ENCODE assay signal across 21 cellular contexts in genomic region chr21:28904961-28905435, GRCh38.
"Had no signal": no experiment of that assay in that cellular context is flagged by ENCODE, and none has a peak within 500 bp of the region (broad histone marks: within the 10 kb centered on the region; RNA-seq: fewer than 3 reads in every experiment).

No MANE protein-coding gene starts in this region.

- H3K4me1 ChIP-seq: heart left ventricle, sigmoid colon, spleen had no signal

- H3K4me1 Mint-ChIP-seq: memory B cell; naive B cell; stimulated activated naive B cell treated with anti-CD40 and anti-IgM and Interleukin-4, amounts not matched to agents 10 μg/mL and 1 μg/mL and 100 μg/mL, for 72 hours had no signal

- H3K27ac ChIP-seq: brain microvascular endothelial cell, coronary artery, gastroesophageal sphincter, heart left ventricle, ovary, sigmoid colon, spleen, WERI-Rb-1 had no signal

- H3K36me3 ChIP-seq: brain microvascular endothelial cell, gastroesophageal sphincter, heart left ventricle, ovary, sigmoid colon, spleen, WERI-Rb-1 had no signal

- H3K27me3 ChIP-seq: brain microvascular endothelial cell, gastroesophageal sphincter, heart left ventricle, ovary, sigmoid colon, spleen had no signal

- H3K4me3 Mint-ChIP-seq: activated T-cell treated with anti-CD3 and anti-CD28 coated beads, Interleukin-2, amount 50 U/mL, for 72 hours; memory B cell; naive B cell; stimulated activated naive B cell treated with anti-CD40 and anti-IgM and Interleukin-4, amounts not matched to agents 10 μg/mL and 1 μg/mL and 100 μg/mL, for 72 hours had no signal

- ATAC-seq: activated T-cell treated with anti-CD3 and anti-CD28 coated beads, Interleukin-2, amount 50 U/mL, for 72 hours; gastroesophageal sphincter; heart left ventricle; stimulated activated naive B cell treated with anti-CD40 and anti-IgM and Interleukin-4, amounts not matched to agents 10 μg/mL and 1 μg/mL and 100 μg/mL, for 72 hours had no signal

- H3K27ac Mint-ChIP-seq: activated T-cell treated with anti-CD3 and anti-CD28 coated beads, Interleukin-2, amount 50 U/mL, for 72 hours; memory B cell; naive B cell; stimulated activated naive B cell treated with anti-CD40 and anti-IgM and Interleukin-4, amounts not matched to agents 10 μg/mL and 1 μg/mL and 100 μg/mL, for 72 hours had no signal

- H3K36me3 Mint-ChIP-seq: memory B cell had no signal

- DNase-seq: activated CD4-positive, alpha-beta T cell treated with anti-CD3 and anti-CD28 coated beads for 1 hour; activated CD8-positive, alpha-beta memory T cell treated with anti-CD3 and anti-CD28 coated beads for 24 hours; activated CD8-positive, alpha-beta memory T cell treated with anti-CD3 and anti-CD28 coated beads, Interleukin-2, amount 50 U/mL, for 48 hours; activated effector memory CD4-positive, alpha-beta T cell treated with anti-CD3 and anti-CD28 coated beads, Interleukin-2, amount 50 U/mL, for 16 hours; activated naive CD4-positive, alpha-beta T cell treated with anti-CD3 and anti-CD28 coated beads, Interleukin-2, amount 50 U/mL, for 16 hours; activated T-cell treated with anti-CD3 and anti-CD28 coated beads, Interleukin-2, amount 50 U/mL, for 72 hours; aorta; brain microvascular endothelial cell; central memory CD4-positive, alpha-beta T cell; erythroblast; heart left ventricle; naive B cell; ovary; sigmoid colon; spleen; stimulated activated naive B cell treated with anti-CD40 and anti-IgM and Interleukin-4, amounts not matched to agents 10 μg/mL and 1 μg/mL and 100 μg/mL, for 72 hours; T-helper 2 cell; WERI-Rb-1 had no signal

- H3K9me3 ChIP-seq: gastroesophageal sphincter, heart left ventricle, ovary had no signal

- H3K4me3 ChIP-seq: coronary artery, gastroesophageal sphincter, heart left ventricle, ovary, sigmoid colon, spleen had no signal
